In genomic region chr1:58746182-58746581, GRCh38 we compare ENCODE assay signal across 16 cellular contexts. TPM values are rescaled to one million over a fixed set of nuclear protein-coding genes. Genes with fewer than 3 reads are reported as not detected.
A peak's percentile ranks its signal among the peaks of the same experiment; 100 is the strongest.
DNase-seq lines count a peak whose midpoint lies in the region; ATAC-seq, FAIRE-seq and TF ChIP-seq lines count a peak whose summit lies in the region.
"Had no signal": no experiment of that assay in that cellular context is flagged by ENCODE, and none has a peak within 500 bp of the region (broad histone marks: within the 10 kb centered on the region; RNA-seq: fewer than 3 reads in every experiment).

No MANE protein-coding gene starts in this region.

- H3K79me2 ChIP-seq in ACC112 (ENCODE audit: control insufficient read depth, insufficient read depth, low read length, unreplicated experiment) (no peaks in the 10 kb centered on the region), K562 (ENCODE audit: control insufficient read depth, insufficient read depth, low read length) (no peaks in the 10 kb centered on the region)

- H3K4me1 ChIP-seq in ACC112 (ENCODE audit: control insufficient read depth, insufficient read depth, low read length, unreplicated experiment), result peaks cover 29% of the 10 kb centered on the region
- H3K4me1 ChIP-seq in HEK293 (ENCODE audit: control insufficient read depth, insufficient read depth, low read length), result peaks cover 3% of the 10 kb centered on the region
- H3K4me1 ChIP-seq in K562 (replicated peaks in 1 of 2; ENCODE audit: control insufficient read depth in 2 of 2, insufficient read depth in 2 of 2, low read length in 2 of 2), result no peaks in the 10 kb centered on the region
- peaks cover 3% of the 10 kb centered on the region for H3K4me1 ChIP-seq in mesenchymal stem cell (ENCODE audit: control insufficient read depth, insufficient read depth, low read depth, low read length)
- H3K4me1 ChIP-seq in uterus, result no peaks in the 10 kb centered on the region
- H3K4me1 ChIP-seq: BE2C had no signal

- TF ChIP-seq CTCF in HEK293 (tag by site-specific recombination; IDR thresholded peaks at IDR 0.05), result no peak
- TF ChIP-seq CTCF in K562 (IDR thresholded peaks at IDR 0.05 in 2 of 3, conservative IDR thresholded peaks at IDR 0.05 in 1 of 3; ENCODE audit: insufficient read depth in 2 of 3, low read depth in 1 of 3, low read length in 3 of 3), result no peak
- TF ChIP-seq CTCF in uterus (IDR thresholded peaks at IDR 0.05), result no peak

- H3K4ac ChIP-seq in mesenchymal stem cell (ENCODE audit: low read depth in 1 of 2, low read length in 2 of 2), result peak overlapping the region in 1 of 2 experiments; percentile 7

- intact Hi-C loops in K562 (cut with micrococcal nuclease) (no loop called here), uterus (cut with DNase I; ENCODE audit: low total_unique reads) (no loop called here)

- TF ChIP-seq POLR2A in K562 (conservative IDR thresholded peaks at IDR 0.05) (no peak), uterus (IDR thresholded peaks at IDR 0.05) (no peak)

- H3K14ac ChIP-seq in mesenchymal stem cell (ENCODE audit: low read length in 2 of 2), result peak overlapping the region in 1 of 2 experiments; percentile 22

- no peak overlapping the region for H2BK12ac ChIP-seq in mesenchymal stem cell (ENCODE audit: low read length in 2 of 2)

- in situ Hi-C loops in K562 (cut with MboI), result loop anchor here (10.0 to 25.0 kb wide), 3 partner anchors 959 to 1191 kb away; partner anchors contain the start of gene CYP2J2

- ATAC-seq in K562 (0 out of 3 replicates have a peak, but pooled peaks have one; percentile 34), GM19023 (IDR thresholded peaks at IDR 0.05; ENCODE audit: unreplicated experiment) (no peak)
- ATAC-seq: GM23338 had no signal

- H4K20me1 ChIP-seq in K562 (replicated peaks; ENCODE audit: control insufficient read depth, insufficient read depth, low read length), result no peaks in the 10 kb centered on the region

- H3K9me3 ChIP-seq in HEK293 (ENCODE audit: control insufficient read depth, insufficient read depth, low read depth, low read length) (no peaks in the 10 kb centered on the region), K562 (replicated peaks; ENCODE audit: control insufficient read depth, insufficient read depth, low read depth, low read length) (no peaks in the 10 kb centered on the region), mesenchymal stem cell (ENCODE audit: control insufficient read depth, low read length) (no peaks in the 10 kb centered on the region), uterus (no peaks in the 10 kb centered on the region)
- H3K9me3 ChIP-seq: BE2C had no signal

- H2BK5ac ChIP-seq in mesenchymal stem cell (ENCODE audit: low read depth, low read length, poor library complexity, severe bottlenecking), result no peak overlapping the region

- no peak for TF ChIP-seq RAD21 in K562 (CRISPR knock-in tag; conservative IDR thresholded peaks at IDR 0.05 in 1 of 2, IDR thresholded peaks at IDR 0.05 in 1 of 2)

- H3K18ac ChIP-seq in mesenchymal stem cell (ENCODE audit: low read depth in 1 of 2, low read length in 2 of 2), result peak overlapping the region; percentile 28 to 43

- no TSS peak for BruUV-seq in K562 (replicated peaks; lab: Mats Ljungman, UMichigan)

- H3K9me1 ChIP-seq in K562 (ENCODE audit: control insufficient read depth, insufficient read depth, low read length), result no peaks in the 10 kb centered on the region

- H2BK120ac ChIP-seq in mesenchymal stem cell (ENCODE audit: low read depth, low read length), result no peak overlapping the region

- no peaks in the 10 kb centered on the region for H3K79me1 ChIP-seq in mesenchymal stem cell (replicated peaks; ENCODE audit: low read length, poor library complexity, severe bottlenecking)

- H3K9ac ChIP-seq in K562 (ENCODE audit: insufficient read depth in 1 of 2, low read depth in 2 of 2, low read length in 2 of 2) (no peak overlapping the region; a peak in 1 of 4 replicates), mesenchymal stem cell (ENCODE audit: low read length) (no peak overlapping the region)

- H2AK5ac ChIP-seq in mesenchymal stem cell (ENCODE audit: low read length, severe bottlenecking), result no peak overlapping the region

- no peak overlapping the region for H2BK15ac ChIP-seq in mesenchymal stem cell (ENCODE audit: low read depth, poor library complexity, severe bottlenecking)

- POLR2A ChIA-PET in HEK293 (lab: Yijun Ruan, JAX), result interaction anchor here (1.2 kb wide), 1 partner anchor 37 kb away, joined by 4 read pairs; the partner anchor contains the start of gene JUN
- POLR2A ChIA-PET in K562 (lab: Yijun Ruan, JAX), result no interaction called here

- no peak overlapping the region for H4K91ac ChIP-seq in mesenchymal stem cell (ENCODE audit: low read length)

- DNase-seq in K562 (ENCODE audit: extremely low read depth in 1 of 4, low spot score in 3 of 4), result no peak
- no peak for DNase-seq in mesenchymal stem cell
- DNase-seq in GDM1 (lab: John Stamatoyannopoulos, UW), result no peak
- no peak for DNase-seq in uterus
- DNase-seq: BE2C; CD4-positive, alpha-beta memory T cell; DMS79; H7 had no signal

- H3K27me3 ChIP-seq in ACC112 (ENCODE audit: insufficient read depth, low read length), result no peaks in the 10 kb centered on the region
- peaks cover 0 to 4% of the 10 kb centered on the region in 2 experiments; a peak in 1 of 5 replicates for H3K27me3 ChIP-seq in K562 (ENCODE audit: control insufficient read depth in 2 of 2, insufficient read depth in 2 of 2, low read length in 2 of 2)
- H3K27me3 ChIP-seq in mesenchymal stem cell (ENCODE audit: control insufficient read depth in 1 of 2, insufficient read depth in 1 of 2, low read length in 2 of 2), result no peaks in the 10 kb centered on the region
- no peaks in the 10 kb centered on the region for H3K27me3 ChIP-seq in uterus
- H3K27me3 ChIP-seq: BE2C had no signal

- no peak for TF ChIP-seq EP300 in K562 (IDR thresholded peaks at IDR 0.05; ENCODE audit: low read length)

- H3K23ac ChIP-seq in mesenchymal stem cell (ENCODE audit: low read length in 2 of 2), result peak overlapping the region in 1 of 2 experiments; percentile 73

- CTCF ChIA-PET in HEK293 (lab: Yijun Ruan, JAX), result interaction anchor here (0.5 to 1.1 kb wide), 2 partner anchors 14 to 21 kb away, joined by 3 to 4 read pairs; no protein-coding TSS in a partner anchor
- CTCF ChIA-PET in K562 (lab: Yijun Ruan, JAX; ENCODE audit: low intra/inter-chr PET ratio), result no interaction called here

- FAIRE-seq in K562 (lab: Jason Lieb, UNC), result no peak
- FAIRE-seq: A204.1, GM12891 had no signal

- 0% methylated on average over 1 of the region's 1 CpG for WGBS in K562 (ENCODE audit: insufficient coverage, low coverage, missing lambda C conversion rate)
- WGBS in mesenchymal stem cell, result 95% methylated on average over 1 of the region's 1 CpG

- H3K36me3 ChIP-seq in ACC112 (ENCODE audit: insufficient read depth, low read length), result no peaks in the 10 kb centered on the region
- no peaks in the 10 kb centered on the region for H3K36me3 ChIP-seq in HEK293 (ENCODE audit: control insufficient read depth in 2 of 2, insufficient read depth in 1 of 2, low read length in 2 of 2)
- no peaks in the 10 kb centered on the region for H3K36me3 ChIP-seq in K562 (ENCODE audit: control insufficient read depth, insufficient read depth, low read length)
- no peaks in the 10 kb centered on the region for H3K36me3 ChIP-seq in mesenchymal stem cell (ENCODE audit: control insufficient read depth in 1 of 2, insufficient read depth in 2 of 2, low read depth in 1 of 2, low read length in 2 of 2)
- H3K36me3 ChIP-seq in uterus, result no peaks in the 10 kb centered on the region
- H3K36me3 ChIP-seq: BE2C had no signal

- no peak overlapping the region for H4K8ac ChIP-seq in mesenchymal stem cell (ENCODE audit: low read length)

- H3K4me3 ChIP-seq in ACC112 (ENCODE audit: low read depth, low read length), result no peak overlapping the region
- no peak overlapping the region for H3K4me3 ChIP-seq in HEK293 (ENCODE audit: low read depth, low read length)
- no peak overlapping the region for H3K4me3 ChIP-seq in K562
- H3K4me3 ChIP-seq in mesenchymal stem cell (ENCODE audit: insufficient read depth in 1 of 2, low read depth in 1 of 2, low read length in 2 of 2), result no peak overlapping the region
- no peak overlapping the region for H3K4me3 ChIP-seq in uterus
- H3K4me3 ChIP-seq: GM23338 had no signal

- no peak overlapping the region for H3K4me2 ChIP-seq in K562 (ENCODE audit: insufficient read depth, low read length)
- H3K4me2 ChIP-seq in mesenchymal stem cell (ENCODE audit: low read length, poor library complexity, severe bottlenecking), result no peak overlapping the region
- H3K4me2 ChIP-seq: GM23338 had no signal

- H2AFZ ChIP-seq in ACC112 (ENCODE audit: low read length, unreplicated experiment) (peak overlapping the region; percentile 3), K562 (ENCODE audit: low read depth, low read length) (no peak overlapping the region), mesenchymal stem cell (ENCODE audit: low read depth, low read length) (peak overlapping the region; percentile 48)
- H2AFZ ChIP-seq: GM23338 had no signal

- H3K27ac ChIP-seq in ACC112 (ENCODE audit: low read depth, low read length) (no peak overlapping the region), HEK293 (ENCODE audit: extremely low read depth, low read depth, low read length) (no peak overlapping the region), K562 (ENCODE audit: extremely low read depth, low read depth, low read length) (no peak overlapping the region), mesenchymal stem cell (ENCODE audit: low read length, poor library complexity, severe bottlenecking) (no peak overlapping the region), uterus (no peak overlapping the region)
- H3K27ac ChIP-seq: C4-2B, HL-60 had no signal

RNA-seq across cellular contexts. Expression of gene JUN, which starts 37.7 kb away (rescaled TPM):
- 8.9 and 23.5 TPM in 2 replicates for total RNA-seq in K562 (2011; cell fraction: chromatin; rRNA removed; ENCODE audit: low replicate concordance)
- 30.7 and 36.9 TPM in 2 replicates for total RNA-seq in K562 (2011; cell fraction: nucleolus; rRNA removed)
- total RNA-seq in K562 (2011; cell fraction: nucleoplasm; rRNA removed), result 14.8 and 18.0 TPM in 2 replicates
- total RNA-seq in K562 (2014; rRNA removed) (23.4 and 24.4 TPM in 2 replicates), K562 (2014; rRNA removed; fragmentation: Illumina TruSeq; extraction: Trizol) (3.4 and 3.8 TPM in 2 replicates), K562 (2015; rRNA removed; fragmentation: Illumina TruSeq; extraction: Trizol) (3.6 and 4.0 TPM in 2 replicates), K562 (2021) (19.7 and 24.0 TPM in 2 replicates), uterus (100 to 1,000 TPM; 154 to 246 (median 239) TPM)
- polyA plus RNA-seq in K562 (2011; rRNA removed) (4.0 and 9.1 TPM in 2 replicates), K562 (2014; fragmentation: Illumina TruSeq; extraction: Trizol) (5.9 and 7.6 TPM in 2 replicates), K562 (2014; fragmentation: Nextera tagmentation; extraction: Ambion mirVana) (under 1 TPM; 0.32 TPM), K562 (2014; rRNA removed) (16.4 and 20.1 TPM in 2 replicates)
- 8.2 and 13.9 TPM in 2 replicates for polyA plus RNA-seq in K562 (2011; cell fraction: cytosol; rRNA removed)
- 10.6 and 11.1 TPM in 2 replicates for polyA plus RNA-seq in K562 (2011; cell fraction: nucleus; rRNA removed)
- polyA plus RNA-seq in K562 (2012), result 14.2 and 22.4 TPM in 2 replicates
- polyA minus RNA-seq in K562 (2011; rRNA and poly(A)+ RNA removed), result 4.5 and 6.3 TPM in 2 replicates
- 9.5 and 12.7 TPM in 2 replicates for polyA minus RNA-seq in K562 (2011; cell fraction: cytosol; rRNA and poly(A)+ RNA removed)
- polyA minus RNA-seq in K562 (2011; cell fraction: nucleus; rRNA and poly(A)+ RNA removed), result 19.7 and 31.5 TPM in 2 replicates
- 118 TPM for polyA plus RNA-seq in mesenchymal stem cell (2013, experiment 1 of 2)
- 114 TPM for polyA plus RNA-seq in mesenchymal stem cell (2013, experiment 2 of 2)

RNA-seq across cellular contexts. Expression of gene MYSM1, which starts 46.3 kb away (rescaled TPM):
- 41.2 and 212 TPM in 2 replicates for total RNA-seq in K562 (2011; cell fraction: chromatin; rRNA removed; ENCODE audit: low replicate concordance)
- total RNA-seq in K562 (2011; cell fraction: nucleolus; rRNA removed), result 19.0 and 31.5 TPM in 2 replicates
- total RNA-seq in K562 (2011; cell fraction: nucleoplasm; rRNA removed), result 78.8 and 129 TPM in 2 replicates
- total RNA-seq in K562 (2014; rRNA removed) (14.8 and 15.3 TPM in 2 replicates), K562 (2014; rRNA removed; fragmentation: Illumina TruSeq; extraction: Trizol) (34.1 and 35.0 TPM in 2 replicates), K562 (2015; rRNA removed; fragmentation: Illumina TruSeq; extraction: Trizol) (27.6 and 32.3 TPM in 2 replicates), K562 (2021) (30.1 and 34.0 TPM in 2 replicates), uterus (10 to 100 TPM; 14.4 to 61.3 (median 46.5) TPM)
- polyA plus RNA-seq in K562 (2011; rRNA removed) (50.9 and 52.8 TPM in 2 replicates), K562 (2014; fragmentation: Illumina TruSeq; extraction: Trizol) (21.5 and 30.7 TPM in 2 replicates), K562 (2014; fragmentation: Nextera tagmentation; extraction: Ambion mirVana) (10 to 100 TPM; 12.9 to 16.1 TPM), K562 (2014; rRNA removed) (27.3 and 32.5 TPM in 2 replicates)
- 5.8 and 15.6 TPM in 2 replicates for polyA plus RNA-seq in K562 (2011; cell fraction: cytosol; rRNA removed)
- 93.1 and 132 TPM in 2 replicates for polyA plus RNA-seq in K562 (2011; cell fraction: nucleus; rRNA removed)
- polyA plus RNA-seq in K562 (2012), result 16.3 and 19.2 TPM in 2 replicates
- 61.9 and 82.4 TPM in 2 replicates for polyA minus RNA-seq in K562 (2011; rRNA and poly(A)+ RNA removed)
- 12.4 and 14.9 TPM in 2 replicates for polyA minus RNA-seq in K562 (2011; cell fraction: cytosol; rRNA and poly(A)+ RNA removed)
- polyA minus RNA-seq in K562 (2011; cell fraction: nucleus; rRNA and poly(A)+ RNA removed), result 74.5 and 153 TPM in 2 replicates
- 9.2 TPM for polyA plus RNA-seq in mesenchymal stem cell (2013, experiment 1 of 2)
- 8.3 TPM for polyA plus RNA-seq in mesenchymal stem cell (2013, experiment 2 of 2)

Comparison
In these comparisons a context has a peak if more than half of its experiments do, and no peak if none do; other contexts are left out.
1. RNA of gene JUN, which starts 37.7 kb away (total RNA-seq): 154 to 246 TPM in uterus; 3.4 to 36.9 TPM in K562; every median in the first group is over 4 times any median in the second.